ENCODE assay signal across 14 cellular contexts in genomic region chr16:79843631-79844043, GRCh38.
DNase-seq lines count a peak whose midpoint lies in the region; ATAC-seq and TF ChIP-seq lines count a peak whose summit lies in the region.
"Had no signal": no experiment of that assay in that cellular context is flagged by ENCODE, and none has a peak within 500 bp of the region (broad histone marks: within the 10 kb centered on the region; RNA-seq: fewer than 3 reads in every experiment).

No MANE protein-coding gene starts in this region.

- intact Hi-C loops in mammary epithelial cell (cut with micrococcal nuclease): no loop called here
- intact Hi-C loops in MCF 10A (cut with micrococcal nuclease): no loop called here
- intact Hi-C loops in Calu3 (cut with micrococcal nuclease; ENCODE audit: unreplicated experiment): no loop called here

- H3K36me3 Mint-ChIP-seq in MCF 10A (ENCODE audit: insufficient read depth, unreplicated experiment) (peaks cover 7% of the 10 kb centered on the region), Calu3 (ENCODE audit: insufficient read depth, unreplicated experiment) (no peaks in the 10 kb centered on the region), progenitor cell of endocrine pancreas (ENCODE audit: insufficient read depth) (no peaks in the 10 kb centered on the region)

- TF ChIP-seq CTCF in mammary epithelial cell (conservative IDR thresholded peaks at IDR 0.05 in 1 of 2, IDR thresholded peaks at IDR 0.05 in 1 of 2; ENCODE audit: extremely low read depth in 1 of 2, insufficient read depth in 1 of 2, low read depth in 1 of 2, low read length in 2 of 2) (no peak), MCF 10A (IDR thresholded peaks at IDR 0.05; ENCODE audit: unreplicated experiment) (no peak), Calu3 (IDR thresholded peaks at IDR 0.05; ENCODE audit: unreplicated experiment) (no peak), progenitor cell of endocrine pancreas (IDR thresholded peaks at IDR 0.05; ENCODE audit: unreplicated experiment) (no peak)

- H3K27ac Mint-ChIP-seq in MCF 10A (ENCODE audit: low read depth, unreplicated experiment) (no peak overlapping the region), Calu3 (ENCODE audit: unreplicated experiment) (no peak overlapping the region), progenitor cell of endocrine pancreas (no peak overlapping the region)
- H3K27ac Mint-ChIP-seq in stimulated activated naive CD8-positive, alpha-beta T cell treated with anti-CD3 and anti-CD28 coated beads, Interleukin-15, amount 100 ng/mL, for 72 hours: no peak overlapping the region

- peaks cover 7% of the 10 kb centered on the region for H3K4me1 ChIP-seq in mammary epithelial cell (ENCODE audit: insufficient read depth, low read length)
- H3K4me1 ChIP-seq: body of pancreas, SJCRH30 had no signal

- H3K9ac ChIP-seq in mammary epithelial cell (ENCODE audit: insufficient read depth, low read length): no peak overlapping the region

- H3K9me3 Mint-ChIP-seq in MCF 10A (ENCODE audit: unreplicated experiment) (no peaks in the 10 kb centered on the region), Calu3 (ENCODE audit: low read depth, unreplicated experiment) (peaks cover 2% of the 10 kb centered on the region), progenitor cell of endocrine pancreas (ENCODE audit: low read depth) (no peaks in the 10 kb centered on the region)
- H3K9me3 Mint-ChIP-seq in stimulated activated naive CD8-positive, alpha-beta T cell treated with anti-CD3 and anti-CD28 coated beads, Interleukin-15, amount 100 ng/mL, for 72 hours: peaks cover 0 to 10% of the 10 kb centered on the region in 2 donors

- POLR2A ChIA-PET in MCF 10A (lab: Yijun Ruan, JAX): interaction anchor here (0.7 to 1.0 kb wide), 2 partner anchors 10 to 150 kb away, joined by 3 to 5 read pairs; no protein-coding TSS in a partner anchor

- no peak overlapping the region for H3K4me3 ChIP-seq in mammary epithelial cell (replicated peaks in 1 of 3; ENCODE audit: insufficient read depth in 1 of 3, low read depth in 2 of 3, low read length in 3 of 3)
- H3K4me3 ChIP-seq: body of pancreas, ovary, SJCRH30 had no signal

- H3K36me3 ChIP-seq in mammary epithelial cell (ENCODE audit: insufficient read depth, low read length): no peaks in the 10 kb centered on the region
- H3K36me3 ChIP-seq: ovary, SJCRH30 had no signal

- in situ Hi-C loops in mammary epithelial cell (cut with MboI; ENCODE audit: low sequenced_read_pairs in 2 of 2): no loop called here

- peak; percentile 25 for DNase-seq in mammary epithelial cell
- DNase-seq in MCF 10A (ENCODE audit: unreplicated experiment): no peak
- peak; percentile 58 for DNase-seq in RPMI8226
- no peak for DNase-seq in stimulated activated naive CD8-positive, alpha-beta T cell treated with anti-CD3 and anti-CD28 coated beads, Interleukin-15, amount 100 ng/mL, for 72 hours
- no peak for DNase-seq in Calu3
- no peak for DNase-seq in progenitor cell of endocrine pancreas (ENCODE audit: low spot score, unreplicated experiment)
- no peak for DNase-seq in SHP77 (lab: John Stamatoyannopoulos, UW)
- DNase-seq: AML-193; body of pancreas; effector CD8-positive, alpha-beta T cell; NCI-H2081; ovary; SJCRH30 had no signal

- H3K27me3 Mint-ChIP-seq in MCF 10A (ENCODE audit: insufficient read depth, unreplicated experiment) (no peaks in the 10 kb centered on the region), Calu3 (ENCODE audit: unreplicated experiment) (peaks cover 8% of the 10 kb centered on the region), progenitor cell of endocrine pancreas (peaks cover 5% of the 10 kb centered on the region)
- peaks cover 21% of the 10 kb centered on the region for H3K27me3 Mint-ChIP-seq in stimulated activated naive CD8-positive, alpha-beta T cell treated with anti-CD3 and anti-CD28 coated beads, Interleukin-15, amount 100 ng/mL, for 72 hours

- H3K27me3 ChIP-seq in mammary epithelial cell (ENCODE audit: insufficient read depth, low read length): no peaks in the 10 kb centered on the region
- H3K27me3 ChIP-seq: body of pancreas, ovary, SJCRH30 had no signal

- no TSS peak for BruUV-seq in mammary epithelial cell (replicated peaks; lab: Mats Ljungman, UMichigan)
- BruUV-seq in MCF 10A (replicated peaks; lab: Mats Ljungman, UMichigan): no TSS peak
- BruUV-seq in Calu3 (replicated peaks; lab: Mats Ljungman, UMichigan): no TSS peak

- H3K4me2 ChIP-seq in mammary epithelial cell (ENCODE audit: insufficient read depth, low read depth, low read length): no peak overlapping the region

- no peaks in the 10 kb centered on the region for H4K20me1 ChIP-seq in mammary epithelial cell (ENCODE audit: insufficient read depth, low read length)

- CTCF ChIA-PET in mammary epithelial cell (lab: Charles Lee; ENCODE audit: low non-redundant PET): no interaction called here
- CTCF ChIA-PET in MCF 10A (lab: Yijun Ruan, JAX): interaction anchor here (1.2 kb wide), 1 partner anchor 16 kb away, joined by 3 read pairs; no protein-coding TSS in a partner anchor
- CTCF ChIA-PET in Calu3 (lab: Charles Lee): no interaction called here

- 100% methylated on average over 1 of the region's 1 CpG for WGBS in mammary epithelial cell (ENCODE audit: low coverage, missing lambda C conversion rate)

- ATAC-seq in HG02588 (IDR thresholded peaks at IDR 0.05; ENCODE audit: unreplicated experiment): peak; percentile 44
- ATAC-seq in stimulated activated naive CD8-positive, alpha-beta T cell treated with anti-CD3 and anti-CD28 coated beads, Interleukin-15, amount 100 ng/mL, for 72 hours: peak; percentile 71
- ATAC-seq: body of pancreas had no signal

- no peak overlapping the region for H3K27ac ChIP-seq in mammary epithelial cell (ENCODE audit: insufficient read depth, low read depth, low read length)
- H3K27ac ChIP-seq: body of pancreas, ovary, SJCRH30 had no signal

- dilution Hi-C loops in mammary epithelial cell (cut with HindIII; ENCODE audit: low sequenced_read_pairs): no loop called here

- H3K4me3 Mint-ChIP-seq in MCF 10A (ENCODE audit: unreplicated experiment) (no peak overlapping the region), Calu3 (ENCODE audit: low read depth, unreplicated experiment) (no peak overlapping the region), progenitor cell of endocrine pancreas (ENCODE audit: low read depth) (no peak overlapping the region)
- no peak overlapping the region for H3K4me3 Mint-ChIP-seq in stimulated activated naive CD8-positive, alpha-beta T cell treated with anti-CD3 and anti-CD28 coated beads, Interleukin-15, amount 100 ng/mL, for 72 hours

- peaks cover 18% of the 10 kb centered on the region for H3K4me1 Mint-ChIP-seq in MCF 10A (ENCODE audit: insufficient read depth, unreplicated experiment)
- H3K4me1 Mint-ChIP-seq in stimulated activated naive CD8-positive, alpha-beta T cell treated with anti-CD3 and anti-CD28 coated beads, Interleukin-15, amount 100 ng/mL, for 72 hours: peaks cover 25% of the 10 kb centered on the region
- H3K4me1 Mint-ChIP-seq in Calu3 (ENCODE audit: low read depth, unreplicated experiment): no peaks in the 10 kb centered on the region
- H3K4me1 Mint-ChIP-seq in progenitor cell of endocrine pancreas (ENCODE audit: low read depth): peaks cover 13% of the 10 kb centered on the region

- no peaks in the 10 kb centered on the region for H3K9me3 ChIP-seq in mammary epithelial cell (replicated peaks; ENCODE audit: insufficient read depth, low read length)
- H3K9me3 ChIP-seq: body of pancreas, ovary, SJCRH30 had no signal

- H2AFZ ChIP-seq in mammary epithelial cell (ENCODE audit: low read depth, low read length): no peak overlapping the region

- no peaks in the 10 kb centered on the region for H3K79me2 ChIP-seq in mammary epithelial cell (ENCODE audit: insufficient read depth, low read length)

Comparison
In these comparisons a context has a peak if more than half of its experiments do, and no peak if none do; other contexts are left out.
1. DNase-seq: peak in mammary epithelial cell (single experiment) and RPMI8226 (single experiment); none in MCF 10A (single experiment), stimulated activated naive CD8-positive, alpha-beta T cell treated with anti-CD3 and anti-CD28 coated beads, Interleukin-15, amount 100 ng/mL, for 72 hours (0 of 2), Calu3 (single experiment), progenitor cell of endocrine pancreas (single experiment) and SHP77 (0 of 2).